ENCODE assay signal across 14 cellular contexts in the genomic region with DNA sequence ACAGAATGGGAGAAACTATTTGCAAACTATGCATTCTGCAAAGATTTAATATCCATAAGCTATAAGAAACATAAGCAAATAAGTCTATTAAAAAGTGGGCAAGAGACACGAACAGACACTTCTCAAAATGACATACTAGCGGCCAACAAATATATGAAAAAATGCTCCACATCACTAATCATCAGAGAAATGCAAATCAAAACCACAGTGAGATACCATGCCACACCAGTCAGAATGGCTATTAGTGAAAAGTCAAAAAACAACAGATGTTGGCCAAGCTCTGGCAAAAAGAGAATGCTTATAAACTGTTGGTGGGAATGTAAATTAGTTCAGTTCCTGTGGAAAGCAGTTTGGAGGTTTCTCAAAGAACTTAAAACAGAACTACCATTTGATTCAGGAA.
DNase-seq lines count a peak whose midpoint lies in the region; ATAC-seq, FAIRE-seq and TF ChIP-seq lines count a peak whose summit lies in the region.
"Had no signal": no experiment of that assay in that cellular context is flagged by ENCODE, and none has a peak within 500 bp of the region (broad histone marks: within the 10 kb centered on the region; RNA-seq: fewer than 3 reads in every experiment).

No MANE protein-coding gene starts in this region.

- FAIRE-seq in astrocyte (lab: Jason Lieb, UNC) = no peak
- FAIRE-seq: TTC549 had no signal

- H3K27me3 Mint-ChIP-seq in astrocyte (ENCODE audit: low read depth, unreplicated experiment) = no peaks in the 10 kb centered on the region
- peaks cover 3% of the 10 kb centered on the region for H3K27me3 Mint-ChIP-seq in activated CD8-positive, alpha-beta memory T cell treated with anti-CD3 and anti-CD28 coated beads, Interleukin-2, amount 10 ng/mL, durations not matched to agents 7 days and 5 days

- H3K36me3 Mint-ChIP-seq in astrocyte (ENCODE audit: low read depth, unreplicated experiment) = no peaks in the 10 kb centered on the region
- no peaks in the 10 kb centered on the region for H3K36me3 Mint-ChIP-seq in activated CD8-positive, alpha-beta memory T cell treated with anti-CD3 and anti-CD28 coated beads, Interleukin-2, amount 10 ng/mL, durations not matched to agents 7 days and 5 days

- CTCF ChIA-PET in activated CD8-positive, alpha-beta memory T cell treated with anti-CD3 and anti-CD28 coated beads, Interleukin-2, amount 10 ng/mL, durations not matched to agents 7 days and 5 days (lab: Charles Lee) = no interaction called here

- no peak overlapping the region for H3K27ac Mint-ChIP-seq in astrocyte (ENCODE audit: unreplicated experiment)
- H3K27ac Mint-ChIP-seq in activated CD8-positive, alpha-beta memory T cell treated with anti-CD3 and anti-CD28 coated beads, Interleukin-2, amount 10 ng/mL, durations not matched to agents 7 days and 5 days = no peak overlapping the region

- H3K4me1 ChIP-seq in astrocyte (ENCODE audit: insufficient read depth, low read length) = no peaks in the 10 kb centered on the region
- H3K4me1 ChIP-seq: left ventricle myocardium inferior, SJSA1, thyroid gland had no signal

- no peaks in the 10 kb centered on the region for H4K20me1 ChIP-seq in astrocyte (ENCODE audit: insufficient read depth, low read length)

- no peak overlapping the region for H3K9ac ChIP-seq in astrocyte (ENCODE audit: low read length)

- no peaks in the 10 kb centered on the region for H3K27me3 ChIP-seq in astrocyte (ENCODE audit: insufficient read depth, low read length)
- H3K27me3 ChIP-seq: SJSA1, thyroid gland had no signal

- peaks cover 1% of the 10 kb centered on the region for H3K9me3 Mint-ChIP-seq in astrocyte (ENCODE audit: unreplicated experiment)
- no peaks in the 10 kb centered on the region for H3K9me3 Mint-ChIP-seq in activated CD8-positive, alpha-beta memory T cell treated with anti-CD3 and anti-CD28 coated beads, Interleukin-2, amount 10 ng/mL, durations not matched to agents 7 days and 5 days (ENCODE audit: low read depth)

- ATAC-seq in GM18502 (IDR thresholded peaks at IDR 0.05; ENCODE audit: poor library complexity, unreplicated experiment) = peak; percentile 75
- peak; percentile 51 for ATAC-seq in GM21786 (IDR thresholded peaks at IDR 0.05; ENCODE audit: unreplicated experiment)
- ATAC-seq in HG03432 (IDR thresholded peaks at IDR 0.05; ENCODE audit: unreplicated experiment) = peak; percentile 70
- ATAC-seq in activated CD8-positive, alpha-beta memory T cell treated with anti-CD3 and anti-CD28 coated beads, Interleukin-2, amount 10 ng/mL, durations not matched to agents 7 days and 5 days = no peak
- ATAC-seq in GM21390 (IDR thresholded peaks at IDR 0.05; ENCODE audit: unreplicated experiment) = no peak

- DNase-seq in astrocyte (ENCODE audit: low read depth) = peak; percentile 44
- no peak for DNase-seq in activated CD8-positive, alpha-beta memory T cell treated with anti-CD3 and anti-CD28 coated beads, Interleukin-2, amount 10 ng/mL, durations not matched to agents 7 days and 5 days
- no peak for DNase-seq in DMS79 treated with DMSO at 0.1 percent for 48 hours (lab: John Stamatoyannopoulos, UW)
- no peak for DNase-seq in activated T-cell treated with anti-CD3 and anti-CD28 coated beads, Interleukin-2, amount 50 U/mL, for 1 hour
- DNase-seq: activated gamma-delta T cell, left ventricle myocardium inferior, NCI-H2107, thyroid gland had no signal

- H2AFZ ChIP-seq in astrocyte (ENCODE audit: low read depth, low read length) = no peak overlapping the region

- no peaks in the 10 kb centered on the region for H3K4me1 Mint-ChIP-seq in astrocyte (ENCODE audit: low read depth, unreplicated experiment)
- no peaks in the 10 kb centered on the region for H3K4me1 Mint-ChIP-seq in activated CD8-positive, alpha-beta memory T cell treated with anti-CD3 and anti-CD28 coated beads, Interleukin-2, amount 10 ng/mL, durations not matched to agents 7 days and 5 days

- H3K4me3 ChIP-seq in astrocyte (ENCODE audit: insufficient read depth, low read depth, low read length) = no peak overlapping the region
- H3K4me3 ChIP-seq: left ventricle myocardium inferior, SJSA1, thyroid gland had no signal

- H3K27ac ChIP-seq in astrocyte (ENCODE audit: low read depth, low read length) = no peak overlapping the region
- H3K27ac ChIP-seq: left ventricle myocardium inferior, SJSA1, thyroid gland had no signal

- H3K36me3 ChIP-seq in astrocyte (ENCODE audit: insufficient read depth, low read length) = no peaks in the 10 kb centered on the region
- H3K36me3 ChIP-seq: left ventricle myocardium inferior, SJSA1, thyroid gland had no signal

- no peak for TF ChIP-seq CTCF in astrocyte (IDR thresholded peaks at IDR 0.05; ENCODE audit: insufficient read depth, low read depth, low read length)

- H3K4me2 ChIP-seq in astrocyte (ENCODE audit: low read length) = no peak overlapping the region

- no peaks in the 10 kb centered on the region for H3K79me2 ChIP-seq in astrocyte (ENCODE audit: insufficient read depth, low read length)

- H3K9me3 ChIP-seq in astrocyte (ENCODE audit: insufficient read depth, low read depth, low read length) = no peaks in the 10 kb centered on the region
- H3K9me3 ChIP-seq: SJSA1, thyroid gland had no signal

- no peak overlapping the region for H3K4me3 Mint-ChIP-seq in astrocyte (ENCODE audit: unreplicated experiment)
- no peak overlapping the region for H3K4me3 Mint-ChIP-seq in activated CD8-positive, alpha-beta memory T cell treated with anti-CD3 and anti-CD28 coated beads, Interleukin-2, amount 10 ng/mL, durations not matched to agents 7 days and 5 days

Comparison
In these comparisons a context has a peak if more than half of its experiments do, and no peak if none do; other contexts are left out.
1. ATAC-seq: peak in GM18502 (single experiment), GM21786 (single experiment) and HG03432 (single experiment); none in activated CD8-positive, alpha-beta memory T cell treated with anti-CD3 and anti-CD28 coated beads, Interleukin-2, amount 10 ng/mL, durations not matched to agents 7 days and 5 days (single experiment) and GM21390 (single experiment).